ENCODE assay signal across 8 cellular contexts in genomic region chr12:7107181-7108041, GRCh38. TPM values are rescaled to one million over a fixed set of nuclear protein-coding genes. Genes with fewer than 3 reads are reported as not detected.
DNase-seq lines count a peak whose midpoint lies in the region; ATAC-seq, FAIRE-seq and TF ChIP-seq lines count a peak whose summit lies in the region.

No MANE protein-coding gene starts in this region.

- no peaks in the 10 kb centered on the region for H3K9me2 ChIP-seq in Loucy (replicated peaks; ENCODE audit: low read depth, low read length)

- H3K4me1 ChIP-seq in Loucy (ENCODE audit: insufficient read depth, low read length, poor library complexity, severe bottlenecking), result peaks cover 31% of the 10 kb centered on the region
- H3K4me1 ChIP-seq in mesendoderm (ENCODE audit: control insufficient read depth, low read depth, low read length), result no peaks in the 10 kb centered on the region

- H3K27me3 ChIP-seq in Loucy (ENCODE audit: insufficient read depth, low read length, poor library complexity, severe bottlenecking) (no peaks in the 10 kb centered on the region), bronchial epithelial cell (ENCODE audit: control insufficient read depth, insufficient read depth, low read length) (no peaks in the 10 kb centered on the region), mesendoderm (ENCODE audit: insufficient read depth, low read length, poor library complexity) (no peaks in the 10 kb centered on the region)

- no peak overlapping the region for H4K8ac ChIP-seq in mesendoderm (ENCODE audit: low read depth, low read length)

- H4K5ac ChIP-seq in mesendoderm (ENCODE audit: low read length), result no peak overlapping the region

- no peaks in the 10 kb centered on the region for H3K36me3 ChIP-seq in Loucy (ENCODE audit: insufficient read depth, low read length)
- peaks cover 13% of the 10 kb centered on the region for H3K36me3 ChIP-seq in bronchial epithelial cell (ENCODE audit: control insufficient read depth, insufficient read depth, low read length)
- no peaks in the 10 kb centered on the region for H3K36me3 ChIP-seq in mesendoderm (ENCODE audit: control insufficient read depth, insufficient read depth, low read length)

- ATAC-seq in HG02798 (IDR thresholded peaks at IDR 0.05; ENCODE audit: poor library complexity, unreplicated experiment), result no peak

- no peak overlapping the region for H3K27ac ChIP-seq in mesendoderm (ENCODE audit: low read depth, low read length)

- peak overlapping the region; percentile 93 for H3K4me3 ChIP-seq in Loucy (ENCODE audit: low read length, poor library complexity, severe bottlenecking)
- peak overlapping the region; percentile 65 for H3K4me3 ChIP-seq in bronchial epithelial cell (ENCODE audit: low read depth, low read length)
- peak overlapping the region; percentile 90 for H3K4me3 ChIP-seq in mesendoderm (ENCODE audit: low read length)

- H3K9me3 ChIP-seq in Loucy (ENCODE audit: insufficient read depth, low read depth, low read length), result peaks cover 6% of the 10 kb centered on the region; the same call in 1 of the 2 replicates

- H3K79me1 ChIP-seq in mesendoderm (ENCODE audit: low read length), result peaks cover 2% of the 10 kb centered on the region

- TF ChIP-seq CTCF in Loucy (conservative IDR thresholded peaks at IDR 0.05; ENCODE audit: low read length) (no peak), bronchial epithelial cell (IDR thresholded peaks at IDR 0.05; ENCODE audit: insufficient read depth, low read length, severe bottlenecking) (no peak)

- H2BK5ac ChIP-seq in mesendoderm (ENCODE audit: low read length), result no peak overlapping the region

- peak overlapping the region; percentile 99 for H3K56ac ChIP-seq in mesendoderm (ENCODE audit: low read length)

- no peak overlapping the region for H2BK15ac ChIP-seq in mesendoderm (replicated peaks; ENCODE audit: low read depth)

- H3K23ac ChIP-seq in mesendoderm (ENCODE audit: low read length), result no peak overlapping the region

- no peak overlapping the region for H2AK5ac ChIP-seq in mesendoderm (ENCODE audit: low read length)

- H3F3A ChIP-seq in Loucy (ENCODE audit: low read depth), result peaks cover 4% of the 10 kb centered on the region; the same call in 1 of the 2 replicates

- peak overlapping the region; percentile 82 for H3K4me2 ChIP-seq in Loucy (ENCODE audit: low read depth, low read length, poor library complexity, severe bottlenecking)
- H3K4me2 ChIP-seq in mesendoderm (ENCODE audit: low read length), result peak overlapping the region; percentile 88

- H2BK120ac ChIP-seq in mesendoderm (ENCODE audit: low read depth, low read length), result no peak overlapping the region

- peak overlapping the region; percentile 74 for H2AFZ ChIP-seq in Loucy (ENCODE audit: low read length)

- peaks cover 8% of the 10 kb centered on the region for H4K20me1 ChIP-seq in Loucy (ENCODE audit: insufficient read depth, low read length, poor library complexity, severe bottlenecking)

- peak overlapping the region; percentile 82 for H3K18ac ChIP-seq in mesendoderm (ENCODE audit: low read length)

- peak overlapping the region; percentile 97 for H3K9ac ChIP-seq in Loucy (ENCODE audit: low read depth, low read length, poor library complexity, severe bottlenecking)
- H3K9ac ChIP-seq in mesendoderm (ENCODE audit: low read length), result peak overlapping the region; percentile 99

- WGBS in mesendoderm (ENCODE audit: extremely low coverage, insufficient coverage, low lambda C conversion rate), result no CpG with 5 or more reads among the region's 9 CpGs

- H3K79me2 ChIP-seq in Loucy (ENCODE audit: insufficient read depth, low read length), result peaks cover 29% of the 10 kb centered on the region
- no peaks in the 10 kb centered on the region for H3K79me2 ChIP-seq in mesendoderm (ENCODE audit: control insufficient read depth, insufficient read depth, low read length)

- FAIRE-seq in bronchial epithelial cell (lab: Jason Lieb, UNC), result no peak

- DNase-seq in CD1c-positive myeloid dendritic cell (ENCODE audit: extremely low spot score) (peak; percentile 21), bronchial epithelial cell (ENCODE audit: low read depth) (peak; percentile 61), mesendoderm (peak; percentile 14), GM03348 (ENCODE audit: low spot score) (no peak), COLO668 (lab: John Stamatoyannopoulos, UW; ENCODE audit: unreplicated experiment) (no peak), SHP77 treated with DMSO at 0.1 percent for 48 hours (lab: John Stamatoyannopoulos, UW) (no peak)

- H3K4ac ChIP-seq in mesendoderm (ENCODE audit: low read depth, low read length), result peak overlapping the region; percentile 46

RNA-seq across cellular contexts. Expression of gene C1RL, which starts 1.6 kb away (rescaled TPM):
- 11.3 and 14.3 TPM in 2 replicates for total RNA-seq in bronchial epithelial cell
- 4.2 TPM for polyA plus RNA-seq in mesendoderm (2013, experiment 1 of 2)
- polyA plus RNA-seq in mesendoderm (2013, experiment 2 of 2), result 4.1 TPM

RNA-seq across cellular contexts. Expression of gene C1R, which starts 15.2 kb away (rescaled TPM):
- 1.9 and 3.2 TPM in 2 replicates for total RNA-seq in bronchial epithelial cell
- 1.2 TPM for polyA plus RNA-seq in mesendoderm (2013, experiment 1 of 2)
- 1.1 TPM for polyA plus RNA-seq in mesendoderm (2013, experiment 2 of 2)

RNA-seq across cellular contexts. Expression of gene RBP5, which starts 21.3 kb away (rescaled TPM):
- total RNA-seq in bronchial epithelial cell, result not detected in 2 replicates
- 8.6 TPM for polyA plus RNA-seq in mesendoderm (2013, experiment 1 of 2)
- 7.7 TPM for polyA plus RNA-seq in mesendoderm (2013, experiment 2 of 2)

RNA-seq across cellular contexts. Expression of gene CLSTN3, which starts 22.8 kb away (rescaled TPM):
- total RNA-seq in bronchial epithelial cell, result 7.0 and 9.2 TPM in 2 replicates
- polyA plus RNA-seq in mesendoderm (2013, experiment 1 of 2), result 28.3 TPM
- 26.1 TPM for polyA plus RNA-seq in mesendoderm (2013, experiment 2 of 2)

RNA-seq across cellular contexts. Expression of gene C1S, which starts 46.9 kb away (rescaled TPM):
- total RNA-seq in bronchial epithelial cell, result 1.5 and 6.3 TPM in 2 replicates
- 4.0 TPM for polyA plus RNA-seq in mesendoderm (2013, experiment 1 of 2)
- polyA plus RNA-seq in mesendoderm (2013, experiment 2 of 2), result 3.6 TPM

Comparison
In these comparisons a context has a peak if more than half of its experiments do, and no peak if none do; other contexts are left out.
1. DNase-seq: peak in CD1c-positive myeloid dendritic cell (single experiment), bronchial epithelial cell (single experiment) and mesendoderm (single experiment); none in GM03348 (single experiment), COLO668 (single experiment) and SHP77 treated with DMSO at 0.1 percent for 48 hours (single experiment).
2. Peak in every context shown above with its lines, with median percentiles within 50 percentile points of each other: H3K4me3 ChIP-seq.